24 cellular contexts compared by ENCODE assay signal in the genomic region with DNA sequence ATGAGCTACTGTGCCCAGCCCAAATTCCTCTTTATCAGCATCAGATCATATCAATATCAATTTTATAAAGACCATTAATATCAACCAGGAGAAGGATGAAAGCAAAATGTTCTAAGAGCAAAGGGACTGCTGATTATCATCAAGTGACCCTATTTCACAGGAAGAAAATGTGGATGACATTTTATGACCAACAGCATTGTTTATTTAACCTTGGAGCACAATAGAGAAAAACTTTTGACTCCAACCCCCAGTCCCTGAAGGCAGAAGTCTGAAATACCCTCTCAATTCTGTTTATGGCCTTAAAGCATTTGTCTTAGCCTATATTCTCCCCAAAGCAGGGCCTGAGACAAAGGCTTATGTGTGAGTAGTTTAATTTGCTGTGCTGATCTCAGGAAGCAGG. TPM values are rescaled to one million over a fixed set of nuclear protein-coding genes. Genes with fewer than 3 reads are reported as not detected.
DNase-seq lines count a peak whose midpoint lies in the region; ATAC-seq, FAIRE-seq and TF ChIP-seq lines count a peak whose summit lies in the region.
"Had no signal": no experiment of that assay in that cellular context is flagged by ENCODE, and none has a peak within 500 bp of the region (broad histone marks: within the 10 kb centered on the region; RNA-seq: fewer than 3 reads in every experiment).

No MANE protein-coding gene starts in this region.

- H3K14ac ChIP-seq in trophoblast cell (ENCODE audit: low read length), result no peak overlapping the region

- H3K79me2 ChIP-seq in trophoblast cell (ENCODE audit: control insufficient read depth, insufficient read depth, low read length, poor library complexity), result no peaks in the 10 kb centered on the region

- ATAC-seq in left cardiac atrium, result no peak
- ATAC-seq in activated T-helper 17 cell treated with anti-CD3 and anti-CD28 coated beads, Interleukin-2, amount 50 U/mL, for 72 hours (replicated peaks), result no peak
- ATAC-seq: GM23338, HCT116 had no signal

- peak overlapping the region; percentile 73 for H2BK120ac ChIP-seq in trophoblast cell (ENCODE audit: insufficient read depth, low read length, poor library complexity)

- DNase-seq in cardiac muscle cell (ENCODE audit: low read depth in 1 of 2, low spot score in 1 of 2) (no peak), left cardiac atrium (no peak), trophoblast cell (no peak), NCI-H2107 (lab: John Stamatoyannopoulos, UW) (no peak), NCI-H146 (lab: John Stamatoyannopoulos, UW) (no peak), urothelium cell line (ENCODE audit: low spot score) (no peak)
- DNase-seq: 8988T; ACHN; AML-193; BE2C; Calu3; CD4-positive, alpha-beta memory T cell; COR-L47; DMS79 treated with DMSO at 0.1 percent for 48 hours; GF-D8; H9 had no signal

- peaks cover 6% of the 10 kb centered on the region for H3K4me1 ChIP-seq in cardiac muscle cell (ENCODE audit: low read depth)
- peaks cover 4 to 7% of the 10 kb centered on the region in 2 experiments for H3K4me1 ChIP-seq in trophoblast cell (ENCODE audit: control insufficient read depth in 1 of 2, insufficient read depth in 2 of 2, low read length in 2 of 2)
- H3K4me1 ChIP-seq: BLaER1 treated with 17β-estradiol and CSF1 and Interleukin-3, amounts not matched to agents 10 nM and 100 nM had no signal

- no peak overlapping the region for H2AFZ ChIP-seq in trophoblast cell (ENCODE audit: insufficient read depth, low read length, poor library complexity)
- H2AFZ ChIP-seq: GM23338 had no signal

- H3K36me3 Mint-ChIP-seq in activated T-helper 17 cell treated with anti-CD3 and anti-CD28 coated beads, Interleukin-2, amount 50 U/mL, for 72 hours (ENCODE audit: low read depth), result no peaks in the 10 kb centered on the region
- H3K36me3 Mint-ChIP-seq: CD14-positive monocyte; CD4-positive, alpha-beta memory T cell had no signal

- no peak overlapping the region for H3K4ac ChIP-seq in trophoblast cell (ENCODE audit: low read depth, low read length)

- peaks cover 18% of the 10 kb centered on the region for H3K79me1 ChIP-seq in trophoblast cell (ENCODE audit: low read length)

- H4K8ac ChIP-seq in trophoblast cell (ENCODE audit: low read depth, low read length), result no peak overlapping the region

- TF ChIP-seq CTCF in cardiac muscle cell (IDR thresholded peaks at IDR 0.05; ENCODE audit: low read depth, low read length), result no peak

- H4K12ac ChIP-seq in trophoblast cell (ENCODE audit: low read depth, low read length), result no peak overlapping the region

- no peaks in the 10 kb centered on the region for H3K27me3 Mint-ChIP-seq in activated T-helper 17 cell treated with anti-CD3 and anti-CD28 coated beads, Interleukin-2, amount 50 U/mL, for 72 hours
- H3K27me3 Mint-ChIP-seq: CD4-positive, alpha-beta memory T cell had no signal

- H3K27ac Mint-ChIP-seq in activated T-helper 17 cell treated with anti-CD3 and anti-CD28 coated beads, Interleukin-2, amount 50 U/mL, for 72 hours, result peak overlapping the region; percentile 55
- H3K27ac Mint-ChIP-seq: CD4-positive, alpha-beta memory T cell had no signal

- no peak for FAIRE-seq in urothelium cell line (lab: Jason Lieb, UNC)
- FAIRE-seq: A549, GM12891, GM18507 had no signal

- H4K91ac ChIP-seq in trophoblast cell (ENCODE audit: low read depth, low read length), result peak overlapping the region; percentile 32

- H2BK5ac ChIP-seq in trophoblast cell (ENCODE audit: low read depth, low read length, poor library complexity), result no peak overlapping the region

- no peaks in the 10 kb centered on the region for H3K27me3 ChIP-seq in cardiac muscle cell
- no peaks in the 10 kb centered on the region for H3K27me3 ChIP-seq in trophoblast cell (ENCODE audit: insufficient read depth, low read length)
- H3K27me3 ChIP-seq: BE2C; BLaER1 treated with 17β-estradiol and CSF1 and Interleukin-3, amounts not matched to agents 10 nM and 100 nM had no signal

- H2BK12ac ChIP-seq in trophoblast cell (ENCODE audit: low read length), result peak overlapping the region; percentile 41

- no peak overlapping the region for H3K4me3 Mint-ChIP-seq in activated T-helper 17 cell treated with anti-CD3 and anti-CD28 coated beads, Interleukin-2, amount 50 U/mL, for 72 hours
- H3K4me3 Mint-ChIP-seq: CD14-positive monocyte; CD4-positive, alpha-beta memory T cell; GM23338; H9 had no signal

- H3K9me3 ChIP-seq in cardiac muscle cell (ENCODE audit: low read depth), result no peaks in the 10 kb centered on the region
- no peaks in the 10 kb centered on the region for H3K9me3 ChIP-seq in trophoblast cell (ENCODE audit: insufficient read depth, low read depth, low read length)
- H3K9me3 ChIP-seq: A549; BE2C; BLaER1 treated with 17β-estradiol and CSF1 and Interleukin-3, amounts not matched to agents 10 nM and 100 nM had no signal

- H3K27ac ChIP-seq in cardiac muscle cell, result peak overlapping the region; percentile 15
- no peak overlapping the region for H3K27ac ChIP-seq in trophoblast cell (ENCODE audit: low read depth, low read length)
- H3K27ac ChIP-seq: A549; BLaER1 treated with 17β-estradiol and CSF1 and Interleukin-3, amounts not matched to agents 10 nM and 100 nM had no signal

- intact Hi-C loops in left cardiac atrium (cut with DNase I), result loop anchor here in 1 of 2 donors (10.0 kb wide), 1 partner anchor 284 kb away; no protein-coding TSS in a partner anchor

- no peak overlapping the region for H3K23ac ChIP-seq in trophoblast cell (ENCODE audit: low read length)

- H3K18ac ChIP-seq in trophoblast cell (ENCODE audit: low read length), result peak overlapping the region; percentile 34

- H3K36me3 ChIP-seq in cardiac muscle cell (no peaks in the 10 kb centered on the region), trophoblast cell (ENCODE audit: control insufficient read depth in 1 of 2, insufficient read depth in 2 of 2, low read length in 2 of 2) (no peaks in the 10 kb centered on the region)
- H3K36me3 ChIP-seq: BE2C; BLaER1 treated with 17β-estradiol and CSF1 and Interleukin-3, amounts not matched to agents 10 nM and 100 nM had no signal

- H3K4me3 ChIP-seq in cardiac muscle cell (no peak overlapping the region), trophoblast cell (ENCODE audit: low read depth, low read length) (no peak overlapping the region)
- H3K4me3 ChIP-seq: A549; BLaER1 treated with 17β-estradiol and CSF1 and Interleukin-3, amounts not matched to agents 10 nM and 100 nM; GM23338 had no signal

- no peak overlapping the region for H2AK5ac ChIP-seq in trophoblast cell (ENCODE audit: low read length)

- no peaks in the 10 kb centered on the region for H3K9me3 Mint-ChIP-seq in activated T-helper 17 cell treated with anti-CD3 and anti-CD28 coated beads, Interleukin-2, amount 50 U/mL, for 72 hours
- H3K9me3 Mint-ChIP-seq: CD14-positive monocyte; CD4-positive, alpha-beta memory T cell; GM23338; H9 had no signal

- H3K4me1 Mint-ChIP-seq in activated T-helper 17 cell treated with anti-CD3 and anti-CD28 coated beads, Interleukin-2, amount 50 U/mL, for 72 hours, result no peaks in the 10 kb centered on the region
- H3K4me1 Mint-ChIP-seq: CD14-positive monocyte; CD4-positive, alpha-beta memory T cell had no signal

- no peak overlapping the region for H3K4me2 ChIP-seq in trophoblast cell (ENCODE audit: low read length)
- H3K4me2 ChIP-seq: A549; BLaER1 treated with 17β-estradiol and CSF1 and Interleukin-3, amounts not matched to agents 10 nM and 100 nM; GM23338 had no signal

- no peak overlapping the region for H3K9ac ChIP-seq in trophoblast cell (ENCODE audit: low read length)
- H3K9ac ChIP-seq: BLaER1 treated with 17β-estradiol and CSF1 and Interleukin-3, amounts not matched to agents 10 nM and 100 nM had no signal

RNA-seq across cellular contexts. Expression of gene ALG8, which starts 11.3 kb away (rescaled TPM):
- total RNA-seq in cardiac muscle cell (25.9 and 38.4 TPM in 2 replicates), left cardiac atrium (10 to 100 TPM; 21.1 to 25.2 TPM)
- polyA plus RNA-seq in cardiac muscle cell, result 74.1 and 75.4 TPM in 2 replicates
- total RNA-seq in activated T-helper 17 cell treated with anti-CD3 and anti-CD28 coated beads, Interleukin-2, amount 50 U/mL, for 72 hours, result 10 to 100 TPM; 38.3 to 70.2 TPM
- polyA plus RNA-seq in trophoblast cell (2013), result 76.1 and 82.0 TPM in 2 replicates

RNA-seq across cellular contexts. Expression of gene KCTD21, which starts 37.7 kb away (rescaled TPM):
- total RNA-seq in cardiac muscle cell (8.6 and 15.8 TPM in 2 replicates), left cardiac atrium (1 to 10 TPM; 6.4 to 6.8 TPM)
- 4.8 and 5.8 TPM in 2 replicates for polyA plus RNA-seq in cardiac muscle cell
- 1 to 10 TPM; 6.1 to 7.5 TPM for total RNA-seq in activated T-helper 17 cell treated with anti-CD3 and anti-CD28 coated beads, Interleukin-2, amount 50 U/mL, for 72 hours
- polyA plus RNA-seq in trophoblast cell (2013), result 14.9 and 15.5 TPM in 2 replicates

RNA-seq across cellular contexts. Expression of gene USP35, which starts 38.0 kb away (rescaled TPM):
- 25.1 and 35.0 TPM in 2 replicates for total RNA-seq in cardiac muscle cell
- 11.1 and 13.3 TPM in 2 replicates for polyA plus RNA-seq in cardiac muscle cell
- 10 to 100 TPM in 1 of 2 donors, 1 to 10 TPM in 1; 6.5 to 10.6 TPM for total RNA-seq in left cardiac atrium
- total RNA-seq in activated T-helper 17 cell treated with anti-CD3 and anti-CD28 coated beads, Interleukin-2, amount 50 U/mL, for 72 hours, result 1 to 10 TPM; 9.6 to 10.0 TPM
- polyA plus RNA-seq in trophoblast cell (2013), result 19.3 and 20.2 TPM in 2 replicates
